Comparison of ENCODE assay signal across 2 cellular contexts in the genomic region with DNA sequence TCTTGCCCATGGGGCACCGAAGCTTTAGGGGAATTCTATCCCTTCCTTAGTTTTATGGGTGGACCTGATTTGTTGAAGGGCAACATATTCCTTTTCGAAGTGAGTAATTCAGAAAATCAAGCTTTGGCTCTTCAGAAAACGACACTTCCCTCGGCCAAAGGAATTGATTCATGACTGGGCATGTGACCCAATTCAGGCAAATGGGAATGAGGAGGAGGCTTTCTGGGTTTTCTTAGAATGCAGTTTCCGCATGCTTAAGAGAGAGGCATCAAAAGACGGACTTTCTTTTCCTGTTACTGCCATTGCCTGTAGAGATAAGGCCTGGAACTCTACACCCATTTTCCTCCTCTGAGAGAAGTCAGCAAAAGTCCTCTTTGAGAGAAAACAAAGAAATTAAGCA.
TF ChIP-seq lines count a peak whose summit lies in the region.

No MANE protein-coding gene starts in this region.

TF ChIP-seq in GM23338, 12 proteins besides CTCF, POLR2A, EP300 and RAD21 (continued from another document):
- TF ChIP-seq, protein P1, sequence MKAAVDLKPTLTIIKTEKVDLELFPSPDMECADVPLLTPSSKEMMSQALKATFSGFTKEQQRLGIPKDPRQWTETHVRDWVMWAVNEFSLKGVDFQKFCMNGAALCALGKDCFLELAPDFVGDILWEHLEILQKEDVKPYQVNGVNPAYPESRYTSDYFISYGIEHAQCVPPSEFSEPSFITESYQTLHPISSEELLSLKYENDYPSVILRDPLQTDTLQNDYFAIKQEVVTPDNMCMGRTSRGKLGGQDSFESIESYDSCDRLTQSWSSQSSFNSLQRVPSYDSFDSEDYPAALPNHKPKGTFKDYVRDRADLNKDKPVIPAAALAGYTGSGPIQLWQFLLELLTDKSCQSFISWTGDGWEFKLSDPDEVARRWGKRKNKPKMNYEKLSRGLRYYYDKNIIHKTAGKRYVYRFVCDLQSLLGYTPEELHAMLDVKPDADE (IDR thresholded peaks at IDR 0.05), result no peak
- no peak for TF ChIP-seq NANOG (IDR thresholded peaks at IDR 0.05; ENCODE audit: borderline replicate concordance)
- no peak for TF ChIP-seq JUNB (IDR thresholded peaks at IDR 0.05; ENCODE audit: unreplicated experiment)
- TF ChIP-seq, protein P2, sequence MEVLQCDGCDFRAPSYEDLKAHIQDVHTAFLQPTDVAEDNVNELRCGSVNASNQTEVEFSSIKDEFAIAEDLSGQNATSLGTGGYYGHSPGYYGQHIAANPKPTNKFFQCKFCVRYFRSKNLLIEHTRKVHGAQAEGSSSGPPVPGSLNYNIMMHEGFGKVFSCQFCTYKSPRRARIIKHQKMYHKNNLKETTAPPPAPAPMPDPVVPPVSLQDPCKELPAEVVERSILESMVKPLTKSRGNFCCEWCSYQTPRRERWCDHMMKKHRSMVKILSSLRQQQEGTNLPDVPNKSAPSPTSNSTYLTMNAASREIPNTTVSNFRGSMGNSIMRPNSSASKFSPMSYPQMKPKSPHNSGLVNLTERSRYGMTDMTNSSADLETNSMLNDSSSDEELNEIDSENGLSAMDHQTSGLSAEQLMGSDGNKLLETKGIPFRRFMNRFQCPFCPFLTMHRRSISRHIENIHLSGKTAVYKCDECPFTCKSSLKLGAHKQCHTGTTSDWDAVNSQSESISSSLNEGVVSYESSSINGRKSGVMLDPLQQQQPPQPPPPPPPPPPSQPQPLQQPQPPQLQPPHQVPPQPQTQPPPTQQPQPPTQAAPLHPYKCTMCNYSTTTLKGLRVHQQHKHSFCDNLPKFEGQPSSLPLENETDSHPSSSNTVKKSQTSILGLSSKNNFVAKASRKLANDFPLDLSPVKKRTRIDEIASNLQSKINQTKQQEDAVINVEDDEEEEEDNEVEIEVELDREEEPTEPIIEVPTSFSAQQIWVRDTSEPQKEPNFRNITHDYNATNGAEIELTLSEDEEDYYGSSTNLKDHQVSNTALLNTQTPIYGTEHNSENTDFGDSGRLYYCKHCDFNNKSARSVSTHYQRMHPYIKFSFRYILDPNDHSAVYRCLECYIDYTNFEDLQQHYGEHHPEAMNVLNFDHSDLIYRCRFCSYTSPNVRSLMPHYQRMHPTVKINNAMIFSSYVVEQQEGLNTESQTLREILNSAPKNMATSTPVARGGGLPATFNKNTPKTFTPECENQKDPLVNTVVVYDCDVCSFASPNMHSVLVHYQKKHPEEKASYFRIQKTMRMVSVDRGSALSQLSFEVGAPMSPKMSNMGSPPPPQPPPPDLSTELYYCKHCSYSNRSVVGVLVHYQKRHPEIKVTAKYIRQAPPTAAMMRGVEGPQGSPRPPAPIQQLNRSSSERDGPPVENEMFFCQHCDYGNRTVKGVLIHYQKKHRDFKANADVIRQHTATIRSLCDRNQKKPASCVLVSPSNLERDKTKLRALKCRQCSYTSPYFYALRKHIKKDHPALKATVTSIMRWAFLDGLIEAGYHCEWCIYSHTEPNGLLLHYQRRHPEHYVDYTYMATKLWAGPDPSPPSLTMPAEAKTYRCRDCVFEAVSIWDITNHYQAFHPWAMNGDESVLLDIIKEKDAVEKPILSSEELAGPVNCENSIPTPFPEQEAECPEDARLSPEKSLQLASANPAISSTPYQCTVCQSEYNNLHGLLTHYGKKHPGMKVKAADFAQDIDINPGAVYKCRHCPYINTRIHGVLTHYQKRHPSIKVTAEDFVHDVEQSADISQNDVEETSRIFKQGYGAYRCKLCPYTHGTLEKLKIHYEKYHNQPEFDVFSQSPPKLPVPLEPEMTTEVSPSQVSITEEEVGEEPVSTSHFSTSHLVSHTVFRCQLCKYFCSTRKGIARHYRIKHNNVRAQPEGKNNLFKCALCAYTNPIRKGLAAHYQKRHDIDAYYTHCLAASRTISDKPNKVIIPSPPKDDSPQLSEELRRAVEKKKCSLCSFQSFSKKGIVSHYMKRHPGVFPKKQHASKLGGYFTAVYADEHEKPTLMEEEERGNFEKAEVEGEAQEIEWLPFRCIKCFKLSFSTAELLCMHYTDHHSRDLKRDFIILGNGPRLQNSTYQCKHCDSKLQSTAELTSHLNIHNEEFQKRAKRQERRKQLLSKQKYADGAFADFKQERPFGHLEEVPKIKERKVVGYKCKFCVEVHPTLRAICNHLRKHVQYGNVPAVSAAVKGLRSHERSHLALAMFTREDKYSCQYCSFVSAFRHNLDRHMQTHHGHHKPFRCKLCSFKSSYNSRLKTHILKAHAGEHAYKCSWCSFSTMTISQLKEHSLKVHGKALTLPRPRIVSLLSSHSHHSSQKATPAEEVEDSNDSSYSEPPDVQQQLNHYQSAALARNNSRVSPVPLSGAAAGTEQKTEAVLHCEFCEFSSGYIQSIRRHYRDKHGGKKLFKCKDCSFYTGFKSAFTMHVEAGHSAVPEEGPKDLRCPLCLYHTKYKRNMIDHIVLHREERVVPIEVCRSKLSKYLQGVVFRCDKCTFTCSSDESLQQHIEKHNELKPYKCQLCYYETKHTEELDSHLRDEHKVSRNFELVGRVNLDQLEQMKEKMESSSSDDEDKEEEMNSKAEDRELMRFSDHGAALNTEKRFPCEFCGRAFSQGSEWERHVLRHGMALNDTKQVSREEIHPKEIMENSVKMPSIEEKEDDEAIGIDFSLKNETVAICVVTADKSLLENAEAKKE (CRISPR knock-in tag; IDR thresholded peaks at IDR 0.05), result no peak
- no peak for TF ChIP-seq ZNF331 (CRISPR knock-in tag; IDR thresholded peaks at IDR 0.05; ENCODE audit: low read depth)
- no peak for TF ChIP-seq EZH2phosphoT487 (IDR thresholded peaks at IDR 0.05; ENCODE audit: unreplicated experiment)
- TF ChIP-seq EZH2 (IDR thresholded peaks at IDR 0.05; ENCODE audit: low read depth, unreplicated experiment), result no peak
- no peak for TF ChIP-seq ZNF114 (CRISPR knock-in tag; IDR thresholded peaks at IDR 0.05)
- TF ChIP-seq STAT1 (IDR thresholded peaks at IDR 0.05; ENCODE audit: unreplicated experiment), result no peak

TF ChIP-seq in WTC11, 78 proteins besides CTCF, POLR2A, EP300 and RAD21 (continued from another document):
- TF ChIP-seq, protein P3, sequence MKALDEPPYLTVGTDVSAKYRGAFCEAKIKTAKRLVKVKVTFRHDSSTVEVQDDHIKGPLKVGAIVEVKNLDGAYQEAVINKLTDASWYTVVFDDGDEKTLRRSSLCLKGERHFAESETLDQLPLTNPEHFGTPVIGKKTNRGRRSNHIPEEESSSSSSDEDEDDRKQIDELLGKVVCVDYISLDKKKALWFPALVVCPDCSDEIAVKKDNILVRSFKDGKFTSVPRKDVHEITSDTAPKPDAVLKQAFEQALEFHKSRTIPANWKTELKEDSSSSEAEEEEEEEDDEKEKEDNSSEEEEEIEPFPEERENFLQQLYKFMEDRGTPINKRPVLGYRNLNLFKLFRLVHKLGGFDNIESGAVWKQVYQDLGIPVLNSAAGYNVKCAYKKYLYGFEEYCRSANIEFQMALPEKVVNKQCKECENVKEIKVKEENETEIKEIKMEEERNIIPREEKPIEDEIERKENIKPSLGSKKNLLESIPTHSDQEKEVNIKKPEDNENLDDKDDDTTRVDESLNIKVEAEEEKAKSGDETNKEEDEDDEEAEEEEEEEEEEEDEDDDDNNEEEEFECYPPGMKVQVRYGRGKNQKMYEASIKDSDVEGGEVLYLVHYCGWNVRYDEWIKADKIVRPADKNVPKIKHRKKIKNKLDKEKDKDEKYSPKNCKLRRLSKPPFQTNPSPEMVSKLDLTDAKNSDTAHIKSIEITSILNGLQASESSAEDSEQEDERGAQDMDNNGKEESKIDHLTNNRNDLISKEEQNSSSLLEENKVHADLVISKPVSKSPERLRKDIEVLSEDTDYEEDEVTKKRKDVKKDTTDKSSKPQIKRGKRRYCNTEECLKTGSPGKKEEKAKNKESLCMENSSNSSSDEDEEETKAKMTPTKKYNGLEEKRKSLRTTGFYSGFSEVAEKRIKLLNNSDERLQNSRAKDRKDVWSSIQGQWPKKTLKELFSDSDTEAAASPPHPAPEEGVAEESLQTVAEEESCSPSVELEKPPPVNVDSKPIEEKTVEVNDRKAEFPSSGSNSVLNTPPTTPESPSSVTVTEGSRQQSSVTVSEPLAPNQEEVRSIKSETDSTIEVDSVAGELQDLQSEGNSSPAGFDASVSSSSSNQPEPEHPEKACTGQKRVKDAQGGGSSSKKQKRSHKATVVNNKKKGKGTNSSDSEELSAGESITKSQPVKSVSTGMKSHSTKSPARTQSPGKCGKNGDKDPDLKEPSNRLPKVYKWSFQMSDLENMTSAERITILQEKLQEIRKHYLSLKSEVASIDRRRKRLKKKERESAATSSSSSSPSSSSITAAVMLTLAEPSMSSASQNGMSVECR (CRISPR knock-in tag; IDR thresholded peaks at IDR 0.05; ENCODE audit: borderline replicate concordance), result no peak
